In the genomic region with DNA sequence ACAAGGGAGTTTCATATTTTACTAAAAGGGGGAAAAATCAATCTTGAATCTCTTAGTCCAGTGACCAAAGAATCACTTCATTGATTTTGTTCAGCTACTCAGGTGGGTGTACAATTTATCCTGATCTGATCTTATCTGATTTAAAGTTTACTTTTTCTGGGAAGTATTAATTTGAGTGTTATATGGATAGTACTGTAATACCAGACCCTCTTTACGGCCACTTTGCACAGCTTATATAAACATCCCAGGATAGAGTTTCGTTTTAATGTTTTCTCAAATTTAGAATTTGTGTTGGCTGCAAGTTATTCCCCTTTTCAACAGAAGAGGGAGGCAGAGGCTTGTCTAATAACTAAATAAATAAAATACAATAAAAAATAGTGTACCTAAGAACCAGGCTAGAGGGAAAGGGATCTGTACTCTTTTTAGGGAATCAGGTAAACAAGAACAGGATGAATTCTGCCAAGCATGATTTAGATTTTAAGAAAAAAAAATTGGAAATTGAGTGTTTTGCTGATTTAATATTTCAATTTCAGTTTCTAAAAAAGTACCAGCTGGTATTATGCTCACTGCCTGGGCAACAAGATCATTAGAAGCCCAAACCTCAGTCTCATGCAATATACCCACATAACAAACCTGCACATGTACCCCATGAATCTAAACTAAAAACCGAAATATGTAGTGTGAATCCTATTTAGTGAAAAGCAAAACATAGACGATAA, we compare ENCODE assay signal across 9 cellular contexts.
A peak's percentile ranks its signal among the peaks of the same experiment; 100 is the strongest.
DNase-seq lines count a peak whose midpoint lies in the region; ATAC-seq, FAIRE-seq and TF ChIP-seq lines count a peak whose summit lies in the region.
"Had no signal": no experiment of that assay in that cellular context is flagged by ENCODE, and none has a peak within 500 bp of the region (broad histone marks: within the 10 kb centered on the region; RNA-seq: fewer than 3 reads in every experiment).

No MANE protein-coding gene starts in this region.

- peak overlapping the region; percentile 5 for H3K4me2 ChIP-seq in GM23248 (ENCODE audit: unreplicated experiment)

- in situ Hi-C loops in GM23248 (cut with MboI), result no loop called here

- FAIRE-seq in RCC 7860 (lab: Jason Lieb, UNC), result no peak

- no peak overlapping the region for H3K27ac ChIP-seq in 22Rv1
- H3K27ac ChIP-seq in GM23248, result no peak overlapping the region
- no peak overlapping the region for H3K27ac ChIP-seq in foreskin keratinocyte

- peaks cover 12% of the 10 kb centered on the region; the same call in 1 of the 2 replicates for H3F3A ChIP-seq in GM23248 (ENCODE audit: insufficient read depth)

- H3K9ac ChIP-seq in GM23248, result no peak overlapping the region

- ATAC-seq in foreskin keratinocyte, result peak; percentile 15
- ATAC-seq in GM21619 (IDR thresholded peaks at IDR 0.05; ENCODE audit: unreplicated experiment), result no peak
- ATAC-seq in HG03280 (IDR thresholded peaks at IDR 0.05; ENCODE audit: unreplicated experiment), result no peak
- ATAC-seq: activated naive CD4-positive, alpha-beta T cell treated with anti-CD3 and anti-CD28 coated beads, Interleukin-2, amount 50 U/mL, for 72 hours had no signal

- no peaks in the 10 kb centered on the region for H3K36me3 ChIP-seq in GM23248 (ENCODE audit: low read depth)

- WGBS in GM23248 (ENCODE audit: low coverage in 1 of 2, low lambda C conversion rate in 2 of 2, missing lambda C conversion rate in 2 of 2), 2 experiments, result 31 to 34% methylated on average over 4 of the region's 4 CpGs

- peaks cover 7% of the 10 kb centered on the region; the same call in 1 of the 2 replicates for H3K4me1 ChIP-seq in GM23248 (ENCODE audit: insufficient read depth)
- no peaks in the 10 kb centered on the region for H3K4me1 ChIP-seq in foreskin keratinocyte

- no peaks in the 10 kb centered on the region for H3K79me2 ChIP-seq in GM23248 (ENCODE audit: insufficient read depth)

- H3K9me2 ChIP-seq in GM23248 (ENCODE audit: insufficient read depth), result no peaks in the 10 kb centered on the region

- peaks cover 5% of the 10 kb centered on the region; the same call in 1 of the 2 replicates for H3K27me3 ChIP-seq in GM23248 (replicated peaks; ENCODE audit: insufficient read depth)
- H3K27me3 ChIP-seq in foreskin keratinocyte, result peaks cover 4% of the 10 kb centered on the region

- H3K4me3 ChIP-seq in GM23248, result no peak overlapping the region

- TF ChIP-seq CTCF in 22Rv1 (IDR thresholded peaks at IDR 0.05) (peak; percentile 73), foreskin keratinocyte (conservative IDR thresholded peaks at IDR 0.05) (peak; percentile 74)

- no peaks in the 10 kb centered on the region for H4K20me1 ChIP-seq in GM23248 (ENCODE audit: insufficient read depth)

- H2AFZ ChIP-seq in GM23248, result no peak overlapping the region

- peak; percentile 56 for DNase-seq in GM23248
- DNase-seq in RCC 7860 (ENCODE audit: low spot score), result peak; percentile 8
- DNase-seq in foreskin keratinocyte, result no peak
- DNase-seq in stimulated activated CD4-positive, alpha-beta T cell treated with anti-CD3 and anti-CD28 coated beads, Interleukin-12 subunit alpha, Interleukin-12 subunit beta, amount 100 ng/mL, for 4 hours, result no peak
- DNase-seq in activated CD4-positive, alpha-beta T cell treated with anti-CD3 and anti-CD28 coated beads, Interleukin-2, amount 50 U/mL, for 48 hours, result no peak

- no peaks in the 10 kb centered on the region for H3K9me3 ChIP-seq in GM23248 (ENCODE audit: low read depth)

Comparison
In these comparisons a context has a peak if more than half of its experiments do, and no peak if none do; other contexts are left out.
1. DNase-seq: peak in GM23248 (single experiment) and RCC 7860 (single experiment); none in foreskin keratinocyte (0 of 2), stimulated activated CD4-positive, alpha-beta T cell treated with anti-CD3 and anti-CD28 coated beads, Interleukin-12 subunit alpha, Interleukin-12 subunit beta, amount 100 ng/mL, for 4 hours (single experiment) and activated CD4-positive, alpha-beta T cell treated with anti-CD3 and anti-CD28 coated beads, Interleukin-2, amount 50 U/mL, for 48 hours (0 of 2).